ENCODE assay signal across 8 cellular contexts in genomic region chr6:87029711-87030314, GRCh38.
DNase-seq lines count a peak whose midpoint lies in the region; ATAC-seq and TF ChIP-seq lines count a peak whose summit lies in the region.

No MANE protein-coding gene starts in this region.

- peaks cover 0 to 10% (median 7%) of the 10 kb centered on the region in 3 donors for H3K27me3 Mint-ChIP-seq in naive B cell
- H3K27me3 Mint-ChIP-seq in activated T-cell treated with anti-CD3 and anti-CD28 coated beads, Interleukin-2, amount 50 U/mL, for 24 hours = peaks cover 10% of the 10 kb centered on the region

- ATAC-seq in GM18867 (IDR thresholded peaks at IDR 0.05; ENCODE audit: unreplicated experiment) (peak; percentile 47), naive B cell (ENCODE audit: low read depth in 2 of 2) (no peak), GM21360 (IDR thresholded peaks at IDR 0.05; ENCODE audit: unreplicated experiment) (no peak)

- H3K27ac Mint-ChIP-seq in naive B cell = no peak overlapping the region
- H3K27ac Mint-ChIP-seq in activated T-cell treated with anti-CD3 and anti-CD28 coated beads, Interleukin-2, amount 50 U/mL, for 24 hours = no peak overlapping the region

- peaks cover 0 to 11% (median 2%) of the 10 kb centered on the region in 7 donors for H3K9me3 Mint-ChIP-seq in naive B cell
- no peaks in the 10 kb centered on the region for H3K9me3 Mint-ChIP-seq in activated T-cell treated with anti-CD3 and anti-CD28 coated beads, Interleukin-2, amount 50 U/mL, for 24 hours

- H3K36me3 Mint-ChIP-seq in naive B cell = peaks cover 0 to 4% of the 10 kb centered on the region in 2 donors
- no peaks in the 10 kb centered on the region for H3K36me3 Mint-ChIP-seq in activated T-cell treated with anti-CD3 and anti-CD28 coated beads, Interleukin-2, amount 50 U/mL, for 24 hours (ENCODE audit: low read depth)

- peaks cover 0 to 4% (median 0%) of the 10 kb centered on the region in 3 donors for H3K4me1 Mint-ChIP-seq in naive B cell
- no peaks in the 10 kb centered on the region for H3K4me1 Mint-ChIP-seq in activated T-cell treated with anti-CD3 and anti-CD28 coated beads, Interleukin-2, amount 50 U/mL, for 24 hours (ENCODE audit: low read depth)

- DNase-seq in AG09309 (ENCODE audit: low read depth) (peak; percentile 40), NCI-H510A (lab: John Stamatoyannopoulos, UW) (peak; percentile 1), cerebellum (ENCODE audit: low spot score) (peak; percentile 53), naive B cell (peak; percentile 7)
- DNase-seq in activated T-cell treated with anti-CD3 and anti-CD28 coated beads, Interleukin-2, amount 50 U/mL, for 24 hours = no peak
- no peak for DNase-seq in effector CD8-positive, alpha-beta T cell (lab: John Stamatoyannopoulos, UW)

- H3K4me3 ChIP-seq in AG09309 (ENCODE audit: control insufficient read depth, low read depth, low read length) = no peak overlapping the region

- peak; percentile 51 for TF ChIP-seq CTCF in AG09309 (IDR thresholded peaks at IDR 0.05; ENCODE audit: control insufficient read depth, insufficient read depth, low read depth, low read length, missing control alignments)

- H3K4me3 Mint-ChIP-seq in naive B cell = no peak overlapping the region
- no peak overlapping the region for H3K4me3 Mint-ChIP-seq in activated T-cell treated with anti-CD3 and anti-CD28 coated beads, Interleukin-2, amount 50 U/mL, for 24 hours

Comparison
In these comparisons a context has a peak if more than half of its experiments do, and no peak if none do; other contexts are left out.
1. DNase-seq: peak in AG09309 (single experiment), NCI-H510A (single experiment), cerebellum (single experiment) and naive B cell (single experiment); none in activated T-cell treated with anti-CD3 and anti-CD28 coated beads, Interleukin-2, amount 50 U/mL, for 24 hours (single experiment) and effector CD8-positive, alpha-beta T cell (single experiment).